21 cellular contexts compared by ENCODE assay signal in the genomic region with DNA sequence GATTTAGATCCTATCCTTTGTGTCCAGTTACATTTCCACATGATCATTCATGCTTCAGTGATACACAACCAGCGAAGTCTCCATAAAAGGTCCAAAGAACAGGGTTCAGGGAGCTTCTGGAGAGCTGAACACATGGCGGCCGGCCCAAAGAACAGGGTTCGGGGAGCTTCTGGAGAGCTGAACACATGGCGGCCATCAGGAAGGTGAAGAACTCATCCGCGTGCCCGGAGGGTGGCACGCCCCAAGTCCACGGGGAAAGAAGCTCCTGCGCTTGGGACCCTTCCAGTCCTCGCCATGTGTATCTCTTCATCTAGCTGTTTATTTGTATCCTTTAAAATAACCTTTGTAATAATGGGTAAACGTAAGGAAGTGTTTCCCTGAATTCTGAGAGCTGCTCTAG.
"Had no signal": no experiment of that assay in that cellular context is flagged by ENCODE, and none has a peak within 500 bp of the region (broad histone marks: within the 10 kb centered on the region; RNA-seq: fewer than 3 reads in every experiment).

No MANE protein-coding gene starts in this region.

- H3K4me3 Mint-ChIP-seq: activated B cell treated with CpG ODN at 0.5 μM for 24 hours; activated CD4-positive, alpha-beta memory T cell treated with anti-CD3 and anti-CD28 coated beads for 36 hours; activated naive CD8-positive, alpha-beta T cell treated with anti-CD3 and anti-CD28 coated beads for 36 hours; immature natural killer cell; natural killer cell treated with Interleukin-12 subunit alpha and Interleukin-12 subunit beta and Interleukin-15 and Interleukin-18, amount 100 ng/mL, for 72 hours; T-helper 1 cell treated with Interleukin-12 subunit alpha and Interleukin-12 subunit beta and Interleukin-4 antibody, amounts not matched to agents 30 μg/mL and 1 μg/mL, for 36 hours had no signal

- H3K27me3 ChIP-seq: breast epithelium, sigmoid colon, spleen, tibial nerve, uterus had no signal

- DNase-seq: activated B cell treated with CpG ODN at 0.5 μM for 24 hours; activated CD4-positive, alpha-beta memory T cell treated with anti-CD3 and anti-CD28 coated beads for 36 hours; activated CD4-positive, alpha-beta T cell treated with anti-CD3 and anti-CD28 coated beads for 4 hours; activated naive CD4-positive, alpha-beta T cell treated with Interleukin-2 at 50 U/mL for 16 hours; activated naive CD8-positive, alpha-beta T cell treated with anti-CD3 and anti-CD28 coated beads for 36 hours; activated T-cell treated with anti-CD3 and anti-CD28 coated beads, Interleukin-2, amount 50 U/mL, for 48 hours; foreskin fibroblast; immature natural killer cell; left ventricle myocardium inferior; sigmoid colon; spleen; stimulated activated CD4-positive, alpha-beta T cell treated with anti-CD3 and anti-CD28 coated beads, Interleukin-4, amount 100 ng/mL, for 4 hours; stimulated activated naive CD8-positive, alpha-beta T cell treated with anti-CD3 and anti-CD28 coated beads, Interleukin-15, Interleukin-2, amounts not matched to agents 100 U/mL and 50 U/mL, for 24 hours; T1000 had no signal

- H3K36me3 ChIP-seq: breast epithelium, left ventricle myocardium inferior, sigmoid colon, spleen, tibial nerve, uterus had no signal

- H3K9ac ChIP-seq: parathyroid adenoma had no signal

- H3K9me3 Mint-ChIP-seq: activated B cell treated with CpG ODN at 0.5 μM for 24 hours; activated naive CD8-positive, alpha-beta T cell treated with anti-CD3 and anti-CD28 coated beads for 36 hours; natural killer cell treated with Interleukin-12 subunit alpha and Interleukin-12 subunit beta and Interleukin-15 and Interleukin-18, amount 100 ng/mL, for 72 hours; T-helper 1 cell treated with Interleukin-12 subunit alpha and Interleukin-12 subunit beta and Interleukin-4 antibody, amounts not matched to agents 30 μg/mL and 1 μg/mL, for 36 hours had no signal

- H3K4me1 Mint-ChIP-seq: activated B cell treated with CpG ODN at 0.5 μM for 24 hours; activated naive CD8-positive, alpha-beta T cell treated with anti-CD3 and anti-CD28 coated beads for 36 hours had no signal

- H3K36me3 Mint-ChIP-seq: activated CD4-positive, alpha-beta memory T cell treated with anti-CD3 and anti-CD28 coated beads for 36 hours; activated naive CD8-positive, alpha-beta T cell treated with anti-CD3 and anti-CD28 coated beads for 36 hours; immature natural killer cell; natural killer cell treated with Interleukin-12 subunit alpha and Interleukin-12 subunit beta and Interleukin-15 and Interleukin-18, amount 100 ng/mL, for 72 hours had no signal

- ATAC-seq: natural killer cell treated with Interleukin-12 subunit alpha and Interleukin-12 subunit beta and Interleukin-15 and Interleukin-18, amount 100 ng/mL, for 72 hours; stimulated activated naive CD8-positive, alpha-beta T cell treated with anti-CD3 and anti-CD28 coated beads, Interleukin-15, Interleukin-2, amounts not matched to agents 100 U/mL and 50 U/mL, for 24 hours had no signal

- H3K4me1 ChIP-seq: breast epithelium, parathyroid adenoma, spleen, uterus had no signal

- H3K9me3 ChIP-seq: breast epithelium, left ventricle myocardium inferior, sigmoid colon, spleen, tibial nerve, uterus had no signal

- H3K27me3 Mint-ChIP-seq: activated B cell treated with CpG ODN at 0.5 μM for 24 hours; activated CD4-positive, alpha-beta memory T cell treated with anti-CD3 and anti-CD28 coated beads for 36 hours; activated naive CD8-positive, alpha-beta T cell treated with anti-CD3 and anti-CD28 coated beads for 36 hours; natural killer cell treated with Interleukin-12 subunit alpha and Interleukin-12 subunit beta and Interleukin-15 and Interleukin-18, amount 100 ng/mL, for 72 hours had no signal

- H3K27ac Mint-ChIP-seq: activated B cell treated with CpG ODN at 0.5 μM for 24 hours; activated CD4-positive, alpha-beta memory T cell treated with anti-CD3 and anti-CD28 coated beads for 36 hours; activated naive CD8-positive, alpha-beta T cell treated with anti-CD3 and anti-CD28 coated beads for 36 hours; immature natural killer cell; T-helper 1 cell treated with Interleukin-12 subunit alpha and Interleukin-12 subunit beta and Interleukin-4 antibody, amounts not matched to agents 30 μg/mL and 1 μg/mL, for 36 hours had no signal

- H2AFZ ChIP-seq: parathyroid adenoma had no signal

- H3K4me3 ChIP-seq: breast epithelium, coronary artery, left ventricle myocardium inferior, sigmoid colon, spleen, tibial nerve, uterus had no signal

- H3K27ac ChIP-seq: breast epithelium, coronary artery, left ventricle myocardium inferior, parathyroid adenoma, sigmoid colon, spleen had no signal
